Comparison of ENCODE assay signal across 1 cellular context in the genomic region with DNA sequence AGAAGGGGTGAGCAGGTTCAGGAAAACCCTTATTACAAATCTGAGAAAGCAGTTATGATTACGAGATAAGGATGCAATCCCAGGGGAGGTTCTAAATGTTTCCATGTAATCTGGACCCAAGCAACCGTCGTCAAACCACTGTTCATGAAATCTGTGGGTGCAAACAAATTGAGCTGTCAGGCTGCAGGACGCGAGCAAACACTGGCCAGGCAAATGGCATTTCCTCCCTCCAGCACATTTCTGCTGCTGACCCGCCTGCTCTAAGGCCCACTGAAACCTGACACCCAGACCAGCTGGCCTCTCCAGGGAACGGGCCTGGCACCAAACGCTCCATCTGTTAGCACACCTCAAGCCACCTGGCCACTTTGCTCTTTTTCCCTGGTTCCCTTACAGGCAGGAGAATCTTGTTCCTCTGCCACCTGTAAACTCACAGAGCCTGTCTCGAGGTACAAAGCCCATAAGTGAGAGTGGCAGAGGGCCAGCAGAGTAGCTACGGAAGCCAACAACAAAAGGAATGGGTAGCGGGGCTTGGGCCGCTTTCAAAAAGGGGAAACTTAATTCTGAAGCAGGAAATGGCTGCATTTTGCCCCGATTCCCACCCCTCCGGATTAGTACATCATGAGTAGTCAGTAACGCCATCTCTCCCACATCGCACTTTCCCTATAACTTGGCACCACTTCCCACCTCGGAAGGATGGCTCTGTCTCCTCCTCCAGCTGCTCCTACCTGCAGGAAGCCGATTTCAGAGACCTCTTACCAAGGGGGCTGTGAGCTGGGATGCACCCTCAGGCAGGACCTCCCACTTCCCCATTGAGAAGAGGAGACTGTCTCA.
TF ChIP-seq lines count a peak whose summit lies in the region.

No MANE protein-coding gene starts in this region.

TF ChIP-seq in HepG2, 621 proteins besides CTCF, POLR2A, EP300 and RAD21 (continued from another document and continues in another):
- TF ChIP-seq PAXIP1 (CRISPR knock-in tag; conservative IDR thresholded peaks at IDR 0.05) (peak; percentile 61), ZNF850 (CRISPR knock-in tag; conservative IDR thresholded peaks at IDR 0.05) (no peak), ZFX (CRISPR knock-in tag; IDR thresholded peaks at IDR 0.05; ENCODE audit: low read depth) (peak; percentile 87), ARNTL (CRISPR knock-in tag; IDR thresholded peaks at IDR 0.05) (no peak), ZUFSP (CRISPR knock-in tag; IDR thresholded peaks at IDR 0.05; ENCODE audit: borderline replicate concordance) (no peak), MAFF (IDR thresholded peaks at IDR 0.05; ENCODE audit: low read depth, low read length) (0 out of 2 replicates have a peak, but pooled peaks have one; percentile 13), ZNF674 (CRISPR knock-in tag; IDR thresholded peaks at IDR 0.05; ENCODE audit: low read depth) (no peak), NR2F6 (IDR thresholded peaks at IDR 0.05) (no peak), NR2F6 (CRISPR knock-in tag; IDR thresholded peaks at IDR 0.05) (peak; percentile 36; the same call in 1 of the 2 replicates), ZFP37 (CRISPR knock-in tag; IDR thresholded peaks at IDR 0.05; ENCODE audit: borderline replicate concordance) (0 out of 2 replicates have a peak, but pooled peaks have one; percentile 68), MED1 (CRISPR knock-in tag; IDR thresholded peaks at IDR 0.05) (peak; percentile 54; the same call in 1 of the 2 replicates), PRPF4 (IDR thresholded peaks at IDR 0.05; ENCODE audit: low read depth, low read length, poor library complexity, severe bottlenecking) (no peak), ZNF263 (CRISPR knock-in tag; IDR thresholded peaks at IDR 0.05) (no peak), ZSCAN31 (CRISPR knock-in tag; IDR thresholded peaks at IDR 0.05; ENCODE audit: low read depth) (0 out of 2 replicates have a peak, but pooled peaks have one; percentile 37), ZNF33B (CRISPR knock-in tag; IDR thresholded peaks at IDR 0.05) (no peak), ZC3H4 (CRISPR knock-in tag; IDR thresholded peaks at IDR 0.05; ENCODE audit: borderline replicate concordance) (no peak), TOPORS (CRISPR knock-in tag; IDR thresholded peaks at IDR 0.05) (no peak), ZNF296 (CRISPR knock-in tag; conservative IDR thresholded peaks at IDR 0.05) (no peak), ZEB1 (IDR thresholded peaks at IDR 0.05; ENCODE audit: insufficient replicate concordance, low read depth) (peak; percentile 78), PITX1 (CRISPR knock-in tag; IDR thresholded peaks at IDR 0.05) (0 out of 2 replicates have a peak, but pooled peaks have one; percentile 60), ZNF451 (CRISPR knock-in tag; IDR thresholded peaks at IDR 0.05) (no peak), ZNF737 (CRISPR knock-in tag; IDR thresholded peaks at IDR 0.05; ENCODE audit: borderline replicate concordance) (no peak), TCF12 (IDR thresholded peaks at IDR 0.05) (no peak), TCF12 (CRISPR knock-in tag; IDR thresholded peaks at IDR 0.05) (no peak), NONO (IDR thresholded peaks at IDR 0.05) (no peak), NONO (CRISPR knock-in tag; conservative IDR thresholded peaks at IDR 0.05) (no peak), ZBTB39 (CRISPR knock-in tag; IDR thresholded peaks at IDR 0.05) (no peak), FOXA1 (IDR thresholded peaks at IDR 0.05) (no peak), FOXA1 (CRISPR knock-in tag; IDR thresholded peaks at IDR 0.05) (peak; percentile 53; the same call in 1 of the 2 replicates), CAMTA2 (CRISPR knock-in tag; IDR thresholded peaks at IDR 0.05; ENCODE audit: borderline replicate concordance) (no peak), MXD4 (CRISPR knock-in tag; IDR thresholded peaks at IDR 0.05) (peak; percentile 69), SRSF1 (optimal IDR thresholded peaks at IDR 0.05; ENCODE audit: low read depth, low read length) (no peak)
- TF ChIP-seq, protein P1, sequence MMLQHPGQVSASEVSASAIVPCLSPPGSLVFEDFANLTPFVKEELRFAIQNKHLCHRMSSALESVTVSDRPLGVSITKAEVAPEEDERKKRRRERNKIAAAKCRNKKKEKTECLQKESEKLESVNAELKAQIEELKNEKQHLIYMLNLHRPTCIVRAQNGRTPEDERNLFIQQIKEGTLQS (CRISPR knock-in tag; IDR thresholded peaks at IDR 0.05) = no peak
- TF ChIP-seq, protein P2, sequence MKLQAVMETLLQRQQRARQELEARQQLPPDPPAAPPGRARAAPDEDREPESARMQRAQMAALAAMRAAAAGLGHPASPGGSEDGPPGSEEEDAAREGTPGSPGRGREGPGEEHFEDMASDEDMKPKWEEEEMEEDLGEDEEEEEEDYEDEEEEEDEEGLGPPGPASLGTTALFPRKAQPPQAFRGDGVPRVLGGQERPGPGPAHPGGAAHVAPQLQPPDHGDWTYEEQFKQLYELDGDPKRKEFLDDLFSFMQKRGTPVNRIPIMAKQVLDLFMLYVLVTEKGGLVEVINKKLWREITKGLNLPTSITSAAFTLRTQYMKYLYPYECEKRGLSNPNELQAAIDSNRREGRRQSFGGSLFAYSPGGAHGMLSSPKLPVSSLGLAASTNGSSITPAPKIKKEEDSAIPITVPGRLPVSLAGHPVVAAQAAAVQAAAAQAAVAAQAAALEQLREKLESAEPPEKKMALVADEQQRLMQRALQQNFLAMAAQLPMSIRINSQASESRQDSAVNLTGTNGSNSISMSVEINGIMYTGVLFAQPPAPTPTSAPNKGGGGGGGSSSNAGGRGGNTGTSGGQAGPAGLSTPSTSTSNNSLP (IDR thresholded peaks at IDR 0.05; ENCODE audit: low read depth, low read length) = no peak
- TF ChIP-seq, protein P3, sequence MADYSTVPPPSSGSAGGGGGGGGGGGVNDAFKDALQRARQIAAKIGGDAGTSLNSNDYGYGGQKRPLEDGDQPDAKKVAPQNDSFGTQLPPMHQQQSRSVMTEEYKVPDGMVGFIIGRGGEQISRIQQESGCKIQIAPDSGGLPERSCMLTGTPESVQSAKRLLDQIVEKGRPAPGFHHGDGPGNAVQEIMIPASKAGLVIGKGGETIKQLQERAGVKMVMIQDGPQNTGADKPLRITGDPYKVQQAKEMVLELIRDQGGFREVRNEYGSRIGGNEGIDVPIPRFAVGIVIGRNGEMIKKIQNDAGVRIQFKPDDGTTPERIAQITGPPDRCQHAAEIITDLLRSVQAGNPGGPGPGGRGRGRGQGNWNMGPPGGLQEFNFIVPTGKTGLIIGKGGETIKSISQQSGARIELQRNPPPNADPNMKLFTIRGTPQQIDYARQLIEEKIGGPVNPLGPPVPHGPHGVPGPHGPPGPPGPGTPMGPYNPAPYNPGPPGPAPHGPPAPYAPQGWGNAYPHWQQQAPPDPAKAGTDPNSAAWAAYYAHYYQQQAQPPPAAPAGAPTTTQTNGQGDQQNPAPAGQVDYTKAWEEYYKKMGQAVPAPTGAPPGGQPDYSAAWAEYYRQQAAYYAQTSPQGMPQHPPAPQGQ (CRISPR knock-in tag; IDR thresholded peaks at IDR 0.05; ENCODE audit: borderline replicate concordance) = no peak
- TF ChIP-seq, protein P4, sequence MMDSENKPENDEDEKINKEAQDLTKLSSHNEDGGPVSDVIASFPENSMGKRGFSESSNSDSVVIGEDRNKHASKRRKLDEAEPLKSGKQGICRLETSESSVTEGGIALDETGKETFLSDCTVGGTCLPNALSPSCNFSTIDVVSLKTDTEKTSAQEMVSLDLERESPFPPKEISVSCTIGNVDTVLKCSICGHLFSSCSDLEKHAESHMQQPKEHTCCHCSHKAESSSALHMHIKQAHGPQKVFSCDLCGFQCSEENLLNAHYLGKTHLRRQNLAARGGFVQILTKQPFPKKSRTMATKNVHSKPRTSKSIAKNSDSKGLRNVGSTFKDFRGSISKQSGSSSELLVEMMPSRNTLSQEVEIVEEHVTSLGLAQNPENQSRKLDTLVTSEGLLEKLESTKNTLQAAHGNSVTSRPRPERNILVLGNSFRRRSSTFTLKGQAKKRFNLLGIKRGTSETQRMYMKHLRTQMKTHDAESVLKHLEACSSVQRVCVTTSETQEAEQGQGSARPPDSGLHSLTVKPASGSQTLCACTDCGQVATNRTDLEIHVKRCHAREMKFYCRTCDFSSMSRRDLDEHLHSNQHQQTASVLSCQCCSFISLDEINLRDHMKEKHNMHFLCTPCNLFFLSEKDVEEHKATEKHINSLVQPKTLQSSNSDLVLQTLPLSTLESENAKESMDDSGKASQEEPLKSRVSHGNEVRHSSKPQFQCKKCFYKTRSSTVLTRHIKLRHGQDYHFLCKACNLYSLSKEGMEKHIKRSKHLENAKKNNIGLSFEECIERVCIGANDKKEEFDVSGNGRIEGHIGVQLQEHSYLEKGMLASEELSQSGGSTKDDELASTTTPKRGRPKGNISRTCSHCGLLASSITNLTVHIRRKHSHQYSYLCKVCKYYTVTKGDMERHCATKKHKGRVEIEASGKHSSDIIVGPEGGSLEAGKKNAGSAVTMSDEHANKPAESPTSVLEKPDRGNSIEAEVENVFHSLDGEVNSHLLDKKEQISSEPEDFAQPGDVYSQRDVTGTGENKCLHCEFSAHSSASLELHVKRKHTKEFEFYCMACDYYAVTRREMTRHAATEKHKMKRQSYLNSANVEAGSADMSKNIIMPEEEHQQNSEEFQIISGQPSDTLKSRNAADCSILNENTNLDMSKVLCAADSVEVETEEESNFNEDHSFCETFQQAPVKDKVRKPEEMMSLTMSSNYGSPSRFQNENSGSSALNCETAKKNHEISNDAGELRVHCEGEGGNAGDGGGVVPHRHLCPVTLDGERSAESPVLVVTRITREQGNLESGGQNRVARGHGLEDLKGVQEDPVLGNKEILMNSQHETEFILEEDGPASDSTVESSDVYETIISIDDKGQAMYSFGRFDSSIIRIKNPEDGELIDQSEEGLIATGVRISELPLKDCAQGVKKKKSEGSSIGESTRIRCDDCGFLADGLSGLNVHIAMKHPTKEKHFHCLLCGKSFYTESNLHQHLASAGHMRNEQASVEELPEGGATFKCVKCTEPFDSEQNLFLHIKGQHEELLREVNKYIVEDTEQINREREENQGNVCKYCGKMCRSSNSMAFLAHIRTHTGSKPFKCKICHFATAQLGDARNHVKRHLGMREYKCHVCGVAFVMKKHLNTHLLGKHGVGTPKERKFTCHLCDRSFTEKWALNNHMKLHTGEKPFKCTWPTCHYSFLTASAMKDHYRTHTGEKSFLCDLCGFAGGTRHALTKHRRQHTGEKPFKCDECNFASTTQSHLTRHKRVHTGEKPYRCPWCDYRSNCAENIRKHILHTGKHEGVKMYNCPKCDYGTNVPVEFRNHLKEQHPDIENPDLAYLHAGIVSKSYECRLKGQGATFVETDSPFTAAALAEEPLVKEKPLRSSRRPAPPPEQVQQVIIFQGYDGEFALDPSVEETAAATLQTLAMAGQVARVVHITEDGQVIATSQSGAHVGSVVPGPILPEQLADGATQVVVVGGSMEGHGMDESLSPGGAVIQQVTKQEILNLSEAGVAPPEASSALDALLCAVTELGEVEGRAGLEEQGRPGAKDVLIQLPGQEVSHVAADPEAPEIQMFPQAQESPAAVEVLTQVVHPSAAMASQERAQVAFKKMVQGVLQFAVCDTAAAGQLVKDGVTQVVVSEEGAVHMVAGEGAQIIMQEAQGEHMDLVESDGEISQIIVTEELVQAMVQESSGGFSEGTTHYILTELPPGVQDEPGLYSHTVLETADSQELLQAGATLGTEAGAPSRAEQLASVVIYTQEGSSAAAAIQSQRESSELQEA (CRISPR knock-in tag; IDR thresholded peaks at IDR 0.05; ENCODE audit: not compliant biosample characterization) = no peak
